ENCODE assay signal across 19 cellular contexts in the genomic region with DNA sequence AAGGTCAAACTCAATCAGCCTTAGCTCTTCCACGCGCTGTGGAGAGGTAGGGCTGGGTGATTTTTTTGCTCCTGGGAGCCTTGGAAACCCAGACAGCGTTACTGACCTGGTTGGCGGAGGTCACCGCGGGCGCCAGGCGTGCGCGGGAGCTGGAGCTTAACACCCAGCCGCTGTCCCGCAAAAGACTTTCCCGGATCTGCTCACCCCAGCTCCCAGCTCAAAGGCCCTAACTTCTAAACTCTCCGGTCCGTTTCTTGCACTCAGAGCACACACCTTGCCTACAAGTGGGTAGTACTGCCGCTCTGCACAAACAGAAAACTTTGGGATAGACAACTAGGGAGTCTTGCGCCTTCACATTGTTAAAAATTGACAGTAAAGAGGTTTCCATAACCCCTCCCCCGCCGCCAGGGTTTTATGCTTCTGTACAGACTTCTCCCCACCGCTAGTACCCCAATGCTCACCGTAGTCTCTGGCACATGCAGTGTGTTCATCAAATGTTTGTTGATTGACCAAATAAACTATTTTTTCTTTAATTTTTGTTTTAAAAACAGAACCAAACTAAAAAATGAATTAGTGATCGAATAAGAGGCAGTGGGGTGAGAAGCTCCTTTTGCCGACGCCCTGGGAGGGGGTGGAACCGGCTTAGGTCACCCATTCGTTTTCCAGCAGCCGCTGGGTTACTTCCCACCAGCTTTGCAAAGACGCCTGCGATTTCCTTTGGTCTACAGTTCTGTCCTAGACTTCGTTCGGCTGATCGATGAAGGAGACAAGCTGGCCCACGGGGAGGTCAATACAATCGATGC. TPM values are rescaled to one million over a fixed set of nuclear protein-coding genes. Genes with fewer than 3 reads are reported as not detected.
"Had no signal": no experiment of that assay in that cellular context is flagged by ENCODE, and none has a peak within 500 bp of the region (broad histone marks: within the 10 kb centered on the region; RNA-seq: fewer than 3 reads in every experiment).

No MANE protein-coding gene starts in this region.

- H3K4me3 ChIP-seq: tibial artery had no signal

- H3K9me3 ChIP-seq: tibial artery had no signal

- H3K27ac Mint-ChIP-seq: activated B cell treated with CpG ODN at 0.5 μM for 24 hours; activated CD4-positive, alpha-beta memory T cell treated with anti-CD3 and anti-CD28 coated beads for 36 hours; activated CD4-positive, alpha-beta T cell treated with anti-CD3 and anti-CD28 coated beads for 36 hours; activated naive CD4-positive, alpha-beta T cell treated with anti-CD3 and anti-CD28 coated beads for 36 hours had no signal

- DNase-seq: activated B cell treated with CpG ODN at 0.5 μM for 24 hours; activated CD4-positive, alpha-beta memory T cell treated with anti-CD3 and anti-CD28 coated beads for 36 hours; activated CD4-positive, alpha-beta T cell treated with anti-CD3 and anti-CD28 coated beads for 36 hours; activated effector memory CD4-positive, alpha-beta T cell treated with Interleukin-2 at 50 U/mL for 16 hours; activated naive CD4-positive, alpha-beta T cell treated with anti-CD3 and anti-CD28 coated beads for 36 hours; activated T-cell treated with anti-CD3 and anti-CD28 coated beads, Interleukin-2, amount 50 U/mL, for 48 hours; cerebellar nuclear complex; erythroblast; foreskin fibroblast; kidney glomerular epithelial cell; left ventricle myocardium superior; mammary epithelial cell; stimulated activated CD4-positive, alpha-beta T cell treated with anti-CD3 and anti-CD28 coated beads, Interleukin-4, amount 100 ng/mL, for 24 hours; stimulated activated naive CD8-positive, alpha-beta T cell treated with anti-CD3 and anti-CD28 coated beads, Interleukin-15, Interleukin-2, amounts not matched to agents 100 U/mL and 50 U/mL, for 24 hours; T-helper 9 cell; tibial artery had no signal

- H3K36me3 Mint-ChIP-seq: activated CD4-positive, alpha-beta memory T cell treated with anti-CD3 and anti-CD28 coated beads for 36 hours had no signal

- H3K4me3 Mint-ChIP-seq: activated B cell treated with CpG ODN at 0.5 μM for 24 hours; activated CD4-positive, alpha-beta memory T cell treated with anti-CD3 and anti-CD28 coated beads for 36 hours; activated CD4-positive, alpha-beta T cell treated with anti-CD3 and anti-CD28 coated beads for 36 hours; activated naive CD4-positive, alpha-beta T cell treated with anti-CD3 and anti-CD28 coated beads for 36 hours; neural crest cell had no signal

- H3K9me3 Mint-ChIP-seq: activated B cell treated with CpG ODN at 0.5 μM for 24 hours; activated CD4-positive, alpha-beta memory T cell treated with anti-CD3 and anti-CD28 coated beads for 36 hours; activated naive CD4-positive, alpha-beta T cell treated with anti-CD3 and anti-CD28 coated beads for 36 hours; neural crest cell had no signal

- ATAC-seq: activated CD4-positive, alpha-beta T cell treated with anti-CD3 and anti-CD28 coated beads for 36 hours; left ventricle myocardium superior; stimulated activated naive CD8-positive, alpha-beta T cell treated with anti-CD3 and anti-CD28 coated beads, Interleukin-15, Interleukin-2, amounts not matched to agents 100 U/mL and 50 U/mL, for 24 hours had no signal

- H3K4me1 Mint-ChIP-seq: activated B cell treated with CpG ODN at 0.5 μM for 24 hours had no signal

- H3K27ac ChIP-seq: coronary artery, tibial artery had no signal

- H3K36me3 ChIP-seq: tibial artery had no signal

RNA-seq across cellular contexts. Expression of a gene that starts 12.7 kb away (rescaled TPM):
- total RNA-seq: activated B cell treated with CpG ODN at 0.5 μM for 24 hours; activated CD4-positive, alpha-beta memory T cell treated with anti-CD3 and anti-CD28 coated beads for 36 hours; activated CD4-positive, alpha-beta T cell treated with anti-CD3 and anti-CD28 coated beads for 36 hours; activated naive CD4-positive, alpha-beta T cell treated with anti-CD3 and anti-CD28 coated beads for 36 hours; T-helper 1 cell treated with Interleukin-12 subunit alpha and Interleukin-12 subunit beta and Interleukin-4 antibody, amounts not matched to agents 30 ng/mL and 1 ng/mL, for 36 hours had no signal
